Comparison of ENCODE assay signal across 22 cellular contexts in the genomic region with DNA sequence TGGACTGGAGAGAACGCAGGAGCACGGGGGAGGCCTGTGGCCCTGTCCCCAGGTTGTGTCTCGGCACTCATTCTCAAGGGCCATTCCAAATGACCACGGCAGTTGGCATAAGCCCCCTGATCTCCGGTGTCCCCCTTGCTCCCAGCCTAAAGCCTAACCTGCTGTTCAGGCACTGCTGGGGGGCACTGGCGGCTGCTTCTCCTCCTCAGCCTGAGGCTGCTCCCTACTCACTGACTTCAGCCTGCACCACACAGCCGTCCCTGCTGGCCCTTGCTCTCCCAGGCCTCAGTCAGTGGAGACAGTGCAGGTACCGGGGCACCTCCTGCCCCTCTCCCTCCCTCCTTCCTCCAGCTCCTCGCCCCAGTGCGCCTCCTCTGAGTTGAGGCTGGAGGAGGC.
DNase-seq lines count a peak whose midpoint lies in the region; ATAC-seq and TF ChIP-seq lines count a peak whose summit lies in the region.
"Had no signal": no experiment of that assay in that cellular context is flagged by ENCODE, and none has a peak within 500 bp of the region (broad histone marks: within the 10 kb centered on the region; RNA-seq: fewer than 3 reads in every experiment).

No MANE protein-coding gene starts in this region.

- H3K27me3 ChIP-seq in Peyer's patch (no peaks in the 10 kb centered on the region), neural progenitor cell (no peaks in the 10 kb centered on the region), esophagus muscularis mucosa (peaks cover 0 to 66% (median 0%) of the 10 kb centered on the region in 4 donors)

- no peak overlapping the region for H3K27ac ChIP-seq in Peyer's patch
- H3K27ac ChIP-seq in neural progenitor cell = no peak overlapping the region
- H3K27ac ChIP-seq in esophagus muscularis mucosa (replicated peaks in 1 of 4) = no peak overlapping the region
- H3K27ac ChIP-seq: RWPE1 had no signal

- 74% methylated on average over 10 of the region's 10 CpGs for WGBS in esophagus muscularis mucosa

- no peaks in the 10 kb centered on the region for H4K20me1 ChIP-seq in neural progenitor cell (ENCODE audit: low read depth)

- H3K9ac ChIP-seq in neural progenitor cell = no peak overlapping the region
- H3K9ac ChIP-seq: SK-N-SH had no signal

- H3K4me1 ChIP-seq in Peyer's patch = no peaks in the 10 kb centered on the region
- no peaks in the 10 kb centered on the region for H3K4me1 ChIP-seq in neural progenitor cell
- no peaks in the 10 kb centered on the region for H3K4me1 ChIP-seq in esophagus muscularis mucosa

- DNase-seq in Peyer's patch (peak in 2 of 3 donors; percentile 12 to 24), ecto neural progenitor cell (ENCODE audit: low spot score) (peak; percentile 34), neural progenitor cell (ENCODE audit: low spot score) (no peak), type B pancreatic cell (ENCODE audit: extremely low spot score, unreplicated experiment) (peak; percentile 58), DMS153 treated with DMSO at 0.1 percent for 48 hours (lab: John Stamatoyannopoulos, UW; ENCODE audit: unreplicated experiment) (no peak), esophagus muscularis mucosa (ENCODE audit: extremely low spot score) (no peak), HFFc6 (no peak)
- DNase-seq: CD8-positive, alpha-beta memory T cell; DMS 273 treated with DMSO at 0.1 percent for 48 hours; KBM-7; MV-4-11; NCI-H1105; NCI-H1436 treated with DMSO at 0.1 percent for 48 hours; NCI-H1930; NCI-H2107; NCI-H446; NCI-H524 treated with DMSO at 0.1 percent for 48 hours; NCI-H82; SK-N-SH had no signal

- H3K36me3 Mint-ChIP-seq in neural progenitor cell (no peaks in the 10 kb centered on the region), type B pancreatic cell (no peaks in the 10 kb centered on the region), HFFc6 (ENCODE audit: low read depth) (no peaks in the 10 kb centered on the region)
- H3K36me3 Mint-ChIP-seq: CD14-positive monocyte; CD8-positive, alpha-beta memory T cell had no signal

- H3K4me3 ChIP-seq in Peyer's patch = no peak overlapping the region
- H3K4me3 ChIP-seq in neural progenitor cell = no peak overlapping the region
- no peak overlapping the region for H3K4me3 ChIP-seq in esophagus muscularis mucosa

- H3K36me3 ChIP-seq in Peyer's patch (no peaks in the 10 kb centered on the region), neural progenitor cell (no peaks in the 10 kb centered on the region), esophagus muscularis mucosa (no peaks in the 10 kb centered on the region)

- intact Hi-C loops in esophagus muscularis mucosa (cut with DNase I) = no loop called here

- H3K4me3 Mint-ChIP-seq in neural progenitor cell = no peak overlapping the region
- H3K4me3 Mint-ChIP-seq in type B pancreatic cell = no peak overlapping the region
- H3K4me3 Mint-ChIP-seq in HFFc6 = no peak overlapping the region
- H3K4me3 Mint-ChIP-seq: CD14-positive monocyte; CD8-positive, alpha-beta memory T cell had no signal

- no peak for TF ChIP-seq POLR2A in Peyer's patch (IDR thresholded peaks at IDR 0.05)
- TF ChIP-seq POLR2A in esophagus muscularis mucosa (IDR thresholded peaks at IDR 0.05; ENCODE audit: low read depth) = no peak

- no peaks in the 10 kb centered on the region for H3K79me2 ChIP-seq in neural progenitor cell (ENCODE audit: low read depth)

- H3K9me3 Mint-ChIP-seq in neural progenitor cell (peaks cover 2% of the 10 kb centered on the region), type B pancreatic cell (no peaks in the 10 kb centered on the region), HFFc6 (no peaks in the 10 kb centered on the region; the same call in 1 of the 2 replicates)

- no peak for TF ChIP-seq CTCF in Peyer's patch (IDR thresholded peaks at IDR 0.05)
- no peak for TF ChIP-seq CTCF in neural progenitor cell (IDR thresholded peaks at IDR 0.05)
- TF ChIP-seq CTCF in type B pancreatic cell (conservative IDR thresholded peaks at IDR 0.05) = no peak
- TF ChIP-seq CTCF in esophagus muscularis mucosa (IDR thresholded peaks at IDR 0.05) = no peak
- TF ChIP-seq CTCF in HFFc6 (IDR thresholded peaks at IDR 0.05) = no peak

- H3K27ac Mint-ChIP-seq in neural progenitor cell (peak overlapping the region; percentile 42), type B pancreatic cell (no peak overlapping the region), HFFc6 (no peak overlapping the region)
- H3K27ac Mint-ChIP-seq: CD14-positive monocyte; CD8-positive, alpha-beta memory T cell had no signal

- no peak overlapping the region for H2AFZ ChIP-seq in neural progenitor cell (replicated peaks)

- H3K9me3 ChIP-seq in Peyer's patch = no peaks in the 10 kb centered on the region
- H3K9me3 ChIP-seq in neural progenitor cell (ENCODE audit: low read depth) = no peaks in the 10 kb centered on the region
- no peaks in the 10 kb centered on the region for H3K9me3 ChIP-seq in esophagus muscularis mucosa
- H3K9me3 ChIP-seq: SK-N-SH had no signal

- no peak for ATAC-seq in HG02938 (IDR thresholded peaks at IDR 0.05; ENCODE audit: unreplicated experiment)

- no peak for TF ChIP-seq EP300 in esophagus muscularis mucosa (IDR thresholded peaks at IDR 0.05)

- H3K4me2 ChIP-seq in neural progenitor cell = no peak overlapping the region
- H3K4me2 ChIP-seq: SK-N-SH had no signal

- H3F3A ChIP-seq in neural progenitor cell (ENCODE audit: low read depth) = no peaks in the 10 kb centered on the region

- no peaks in the 10 kb centered on the region for H3K4me1 Mint-ChIP-seq in neural progenitor cell
- H3K4me1 Mint-ChIP-seq in type B pancreatic cell (ENCODE audit: unreplicated experiment) = peaks cover 4% of the 10 kb centered on the region
- H3K4me1 Mint-ChIP-seq in HFFc6 (ENCODE audit: low read depth) = no peaks in the 10 kb centered on the region
- H3K4me1 Mint-ChIP-seq: CD14-positive monocyte; CD8-positive, alpha-beta memory T cell had no signal

- peaks cover 3% of the 10 kb centered on the region for H3K27me3 Mint-ChIP-seq in neural progenitor cell (ENCODE audit: insufficient read depth, low read depth)
- peaks cover 39% of the 10 kb centered on the region for H3K27me3 Mint-ChIP-seq in type B pancreatic cell
- H3K27me3 Mint-ChIP-seq in HFFc6 (ENCODE audit: insufficient read depth) = peaks cover 37% of the 10 kb centered on the region

Comparison
In these comparisons a context has a peak if more than half of its experiments do, and no peak if none do; other contexts are left out.
1. DNase-seq: peak in Peyer's patch (2 of 3), ecto neural progenitor cell (single experiment) and type B pancreatic cell (single experiment); none in neural progenitor cell (single experiment), DMS153 treated with DMSO at 0.1 percent for 48 hours (single experiment), esophagus muscularis mucosa (single experiment) and HFFc6 (single experiment).